In genomic region chr16:16259968-16260367, GRCh38 we compare ENCODE assay signal across 3 cellular contexts. TPM values are rescaled to one million over a fixed set of nuclear protein-coding genes. Genes with fewer than 3 reads are reported as not detected.
"Had no signal": no experiment of that assay in that cellular context is flagged by ENCODE, and none has a peak within 500 bp of the region (broad histone marks: within the 10 kb centered on the region; RNA-seq: fewer than 3 reads in every experiment).

No MANE protein-coding gene starts in this region.

RNA-seq across cellular contexts. Expression of gene ABCC6, which starts 36.7 kb away (rescaled TPM):
- total RNA-seq: OCI-LY7, SJSA1, SK-MEL-5 had no signal
